In the genomic region with DNA sequence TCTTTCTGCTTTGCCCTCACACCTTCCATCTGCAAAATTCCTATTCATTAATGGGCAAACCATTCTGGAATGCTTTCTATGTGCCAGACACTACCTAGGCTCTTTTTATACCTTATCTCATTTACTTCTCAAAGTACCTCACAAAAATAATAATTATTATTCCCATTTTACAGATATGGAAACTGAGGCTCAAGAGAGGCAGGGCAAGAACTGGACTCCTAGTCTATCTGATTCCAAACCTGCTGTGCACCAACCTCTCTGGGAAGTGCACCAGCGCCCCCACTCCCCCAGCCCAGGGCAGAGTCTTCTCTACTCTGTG, we compare ENCODE assay signal across 9 cellular contexts. TPM values are rescaled to one million over a fixed set of nuclear protein-coding genes. Genes with fewer than 3 reads are reported as not detected.
DNase-seq lines count a peak whose midpoint lies in the region; ATAC-seq and TF ChIP-seq lines count a peak whose summit lies in the region.
"Had no signal": no experiment of that assay in that cellular context is flagged by ENCODE, and none has a peak within 500 bp of the region (broad histone marks: within the 10 kb centered on the region; RNA-seq: fewer than 3 reads in every experiment).

No MANE protein-coding gene starts in this region.

- H3K4me1 Mint-ChIP-seq in activated naive CD4-positive, alpha-beta T cell treated with anti-CD3 and anti-CD28 coated beads, Interleukin-2, amount 50 U/mL, for 24 hours = peaks cover 21% of the 10 kb centered on the region

- no peak for ATAC-seq in activated naive CD4-positive, alpha-beta T cell treated with anti-CD3 and anti-CD28 coated beads, Interleukin-2, amount 50 U/mL, for 72 hours
- no peak for ATAC-seq in GM18861 (IDR thresholded peaks at IDR 0.05; ENCODE audit: unreplicated experiment)

- H3K9ac ChIP-seq in adipocyte (ENCODE audit: low read length) (peak overlapping the region; percentile 92), mucosa of rectum (ENCODE audit: low read depth in 1 of 2, low read length in 2 of 2) (peak overlapping the region in 1 of 2 donors; percentile 64)

- no peak for TF ChIP-seq POLR2A in testis (IDR thresholded peaks at IDR 0.05)

- H3K4me1 ChIP-seq in adipocyte (ENCODE audit: control insufficient read depth, insufficient read depth, low read length) (peaks cover 69% of the 10 kb centered on the region), mucosa of rectum (ENCODE audit: control insufficient read depth in 2 of 2, insufficient read depth in 2 of 2, low read length in 2 of 2) (peaks cover 10 to 12% of the 10 kb centered on the region in 2 donors), testis (peaks cover 8% of the 10 kb centered on the region)

- 0 to 30% methylated on average over 1 of the region's 1 CpG for WGBS in testis, 2 donors

- no peak for DNase-seq in activated naive CD4-positive, alpha-beta T cell treated with anti-CD3 and anti-CD28 coated beads, Interleukin-2, amount 50 U/mL, for 72 hours (ENCODE audit: low spot score in 2 of 2)
- DNase-seq in adipocyte (ENCODE audit: low read depth) (no peak), testis (no peak), activated gamma-delta T cell treated with Interleukin-2 at 50 U/mL for 16 hours (no peak)
- no peak for DNase-seq in stimulated activated CD4-positive, alpha-beta T cell treated with anti-CD3 and anti-CD28 coated beads, Interleukin-4, amount 100 ng/mL, for 24 hours

- H3K27me3 Mint-ChIP-seq in activated naive CD4-positive, alpha-beta T cell treated with anti-CD3 and anti-CD28 coated beads, Interleukin-2, amount 50 U/mL, for 24 hours = peaks cover 13% of the 10 kb centered on the region

- no peaks in the 10 kb centered on the region for H3K9me3 ChIP-seq in adipocyte (ENCODE audit: control insufficient read depth, low read length)
- no peaks in the 10 kb centered on the region for H3K9me3 ChIP-seq in mucosa of rectum (ENCODE audit: control insufficient read depth in 2 of 2, low read length in 2 of 2)
- H3K9me3 ChIP-seq in testis = no peaks in the 10 kb centered on the region
- H3K9me3 ChIP-seq: colonic mucosa had no signal

- H3K27ac ChIP-seq in mucosa of rectum (ENCODE audit: low read depth in 2 of 2, low read length in 2 of 2) (no peak overlapping the region), testis (peak overlapping the region in 1 of 2 donors; percentile 57)
- H3K27ac ChIP-seq: colonic mucosa had no signal

- H3K4me3 ChIP-seq in adipocyte (ENCODE audit: low read length) (peak overlapping the region; percentile 90), mucosa of rectum (ENCODE audit: low read length in 2 of 2) (peak overlapping the region; percentile 57 to 62), testis (peak overlapping the region; percentile 36 to 62)

- TF ChIP-seq CTCF in testis (IDR thresholded peaks at IDR 0.05) = no peak

- H3K36me3 ChIP-seq in adipocyte (ENCODE audit: control insufficient read depth, insufficient read depth, low read length, severe bottlenecking) = no peaks in the 10 kb centered on the region
- H3K36me3 ChIP-seq in mucosa of rectum (ENCODE audit: control insufficient read depth in 2 of 2, insufficient read depth in 2 of 2, low read length in 2 of 2) = no peaks in the 10 kb centered on the region
- H3K36me3 ChIP-seq in testis (ENCODE audit: low read depth, missing control alignments) = no peaks in the 10 kb centered on the region
- H3K36me3 ChIP-seq: colonic mucosa had no signal

- no peaks in the 10 kb centered on the region for H3K36me3 Mint-ChIP-seq in activated naive CD4-positive, alpha-beta T cell treated with anti-CD3 and anti-CD28 coated beads, Interleukin-2, amount 50 U/mL, for 24 hours
- no peaks in the 10 kb centered on the region for H3K36me3 Mint-ChIP-seq in activated naive CD4-positive, alpha-beta T cell treated with anti-CD3 and anti-CD28 coated beads, Interleukin-2, amount 50 U/mL, for 72 hours

- H3K27ac Mint-ChIP-seq in activated naive CD4-positive, alpha-beta T cell treated with anti-CD3 and anti-CD28 coated beads, Interleukin-2, amount 50 U/mL, for 24 hours = no peak overlapping the region
- no peak overlapping the region for H3K27ac Mint-ChIP-seq in activated naive CD4-positive, alpha-beta T cell treated with anti-CD3 and anti-CD28 coated beads, Interleukin-2, amount 50 U/mL, for 72 hours

- H3K4me3 Mint-ChIP-seq in activated naive CD4-positive, alpha-beta T cell treated with anti-CD3 and anti-CD28 coated beads, Interleukin-2, amount 50 U/mL, for 24 hours = peak overlapping the region; percentile 80

- no peaks in the 10 kb centered on the region for H3K9me3 Mint-ChIP-seq in activated naive CD4-positive, alpha-beta T cell treated with anti-CD3 and anti-CD28 coated beads, Interleukin-2, amount 50 U/mL, for 24 hours
- H3K9me3 Mint-ChIP-seq in activated naive CD4-positive, alpha-beta T cell treated with anti-CD3 and anti-CD28 coated beads, Interleukin-2, amount 50 U/mL, for 72 hours = no peaks in the 10 kb centered on the region

- H3K27me3 ChIP-seq in adipocyte (replicated peaks; ENCODE audit: control insufficient read depth, insufficient read depth, low read length) (no peaks in the 10 kb centered on the region), mucosa of rectum (ENCODE audit: control insufficient read depth in 2 of 2, insufficient read depth in 2 of 2, low read length in 2 of 2) (peaks cover 0 to 3% of the 10 kb centered on the region in 2 donors), testis (no peaks in the 10 kb centered on the region)

- intact Hi-C loops in testis (cut with DNase I; ENCODE audit: low total_unique reads) = no loop called here

RNA-seq across cellular contexts. Expression of gene DGAT2, which starts 0.8 kb away (rescaled TPM):
- total RNA-seq in activated naive CD4-positive, alpha-beta T cell treated with anti-CD3 and anti-CD28 coated beads, Interleukin-2, amount 50 U/mL, for 72 hours = 1 to 10 TPM; 1.1 to 3.9 TPM
- total RNA-seq in testis = 10 to 100 TPM; 40.9 to 54.6 TPM
- 77.6 TPM for polyA plus RNA-seq in testis (ENCODE audit: insufficient read depth, low read depth, low replicate concordance)

RNA-seq across cellular contexts. Expression of gene UVRAG, which starts 47.3 kb away (rescaled TPM):
- 10 to 100 TPM; 19.9 to 22.4 TPM for total RNA-seq in activated naive CD4-positive, alpha-beta T cell treated with anti-CD3 and anti-CD28 coated beads, Interleukin-2, amount 50 U/mL, for 72 hours
- total RNA-seq in testis = 10 to 100 TPM; 20.1 to 22.4 TPM
- 10.8 TPM for polyA plus RNA-seq in testis (ENCODE audit: insufficient read depth, low read depth, low replicate concordance)

RNA-seq across cellular contexts. Expression of gene MOGAT2, which starts 50.1 kb away (rescaled TPM):
- total RNA-seq in activated naive CD4-positive, alpha-beta T cell treated with anti-CD3 and anti-CD28 coated beads, Interleukin-2, amount 50 U/mL, for 72 hours = not detected
- total RNA-seq in testis = under 1 TPM; 0.19 to 0.31 TPM
- 0.24 TPM for polyA plus RNA-seq in testis (ENCODE audit: insufficient read depth, low read depth, low replicate concordance)

Comparison
In these comparisons a context has a peak if more than half of its experiments do, and no peak if none do; other contexts are left out.
1. RNA of gene DGAT2, which starts 0.8 kb away (total RNA-seq): 40.9 to 54.6 TPM in testis; 1.1 to 3.9 TPM in activated naive CD4-positive, alpha-beta T cell treated with anti-CD3 and anti-CD28 coated beads, Interleukin-2, amount 50 U/mL, for 72 hours; every median in the first group is over 4 times any median in the second.
2. Peak in every context shown above with its lines, with median percentiles within 50 percentile points of each other: H3K4me3 ChIP-seq.